ENCODE assay signal across 8 cellular contexts in the genomic region with DNA sequence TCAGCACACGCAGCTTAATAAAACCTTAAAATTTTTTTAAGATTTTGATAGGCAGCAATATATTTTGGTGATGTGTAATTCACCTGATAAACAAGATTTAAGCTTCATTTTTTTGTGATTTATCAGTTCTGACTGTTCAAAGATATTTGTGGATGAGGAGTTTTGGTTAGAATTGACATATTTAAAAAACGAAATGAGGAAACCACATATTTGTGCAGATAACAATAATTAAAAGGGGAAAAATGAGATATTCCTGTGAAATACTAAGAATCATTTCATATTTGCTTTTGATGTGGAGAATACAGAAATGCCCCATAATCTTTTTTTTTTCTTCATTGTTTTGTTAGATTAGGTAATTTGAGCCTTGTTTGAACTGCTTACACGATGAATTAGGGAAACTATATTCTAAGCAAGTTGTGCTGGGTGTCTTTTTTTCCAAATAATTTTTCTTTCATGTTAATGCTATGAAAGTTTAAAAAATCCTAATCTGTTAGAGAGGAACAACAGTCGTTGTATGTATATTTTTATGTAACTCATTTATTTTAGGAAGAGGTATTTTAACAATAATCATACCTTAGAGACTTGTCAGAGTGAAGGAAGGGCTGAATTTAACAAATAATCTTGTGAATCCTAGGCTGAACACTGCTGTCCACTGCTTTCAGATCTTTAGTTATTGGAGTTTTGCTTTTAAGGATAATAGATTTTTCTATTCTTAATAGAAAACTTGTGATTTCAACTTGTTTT. TPM values are rescaled to one million over a fixed set of nuclear protein-coding genes. Genes with fewer than 3 reads are reported as not detected.
DNase-seq lines count a peak whose midpoint lies in the region; ATAC-seq and TF ChIP-seq lines count a peak whose summit lies in the region.

No MANE protein-coding gene starts in this region.

- no peak for ATAC-seq in activated T-cell treated with anti-CD3 and anti-CD28 coated beads, Interleukin-2, amount 50 U/mL, for 72 hours (replicated peaks in 1 of 2)
- no peak for ATAC-seq in HG03439 (IDR thresholded peaks at IDR 0.05; ENCODE audit: unreplicated experiment)

- no peaks in the 10 kb centered on the region for H3K9me3 ChIP-seq in tibial nerve

- H3K27me3 Mint-ChIP-seq in activated T-cell treated with anti-CD3 and anti-CD28 coated beads, Interleukin-2, amount 50 U/mL, for 72 hours (ENCODE audit: low read depth): no peaks in the 10 kb centered on the region
- no peaks in the 10 kb centered on the region for H3K27me3 Mint-ChIP-seq in activated naive CD8-positive, alpha-beta T cell treated with anti-CD3 and anti-CD28 coated beads for 36 hours

- DNase-seq in activated T-cell treated with anti-CD3 and anti-CD28 coated beads, Interleukin-2, amount 50 U/mL, for 72 hours: no peak
- DNase-seq in activated T-cell treated with anti-CD3 and anti-CD28 coated beads for 4 hours (no peak), kidney epithelial cell (ENCODE audit: low read depth) (no peak), tibial nerve (ENCODE audit: low spot score in 2 of 2) (no peak), NCI-H2081 (lab: John Stamatoyannopoulos, UW) (no peak), NCI-H128 (lab: John Stamatoyannopoulos, UW; ENCODE audit: unreplicated experiment) (no peak)
- no peak for DNase-seq in activated naive CD8-positive, alpha-beta T cell treated with anti-CD3 and anti-CD28 coated beads for 36 hours

- TF ChIP-seq POLR2A in tibial nerve (IDR thresholded peaks at IDR 0.05): no peak

- H3K4me3 ChIP-seq in kidney epithelial cell (ENCODE audit: low read depth, low read length) (peak overlapping the region; percentile 53), tibial nerve (peak overlapping the region; percentile 17 to 95 (median 72))

- H3K27me3 ChIP-seq in kidney epithelial cell (ENCODE audit: control insufficient read depth, insufficient read depth, low read length): no peaks in the 10 kb centered on the region
- H3K27me3 ChIP-seq in tibial nerve: no peaks in the 10 kb centered on the region

- H3K36me3 ChIP-seq in kidney epithelial cell (ENCODE audit: control insufficient read depth, insufficient read depth, low read length) (no peaks in the 10 kb centered on the region), tibial nerve (no peaks in the 10 kb centered on the region)

- H3K27ac ChIP-seq in tibial nerve: peak overlapping the region; percentile 93 to 100 (median 98)

- peak overlapping the region; percentile 97 for H3K27ac Mint-ChIP-seq in activated T-cell treated with anti-CD3 and anti-CD28 coated beads, Interleukin-2, amount 50 U/mL, for 72 hours
- H3K27ac Mint-ChIP-seq in activated naive CD8-positive, alpha-beta T cell treated with anti-CD3 and anti-CD28 coated beads for 36 hours: peak overlapping the region; percentile 94

- no peak for TF ChIP-seq EP300 in tibial nerve (IDR thresholded peaks at IDR 0.05)

- TF ChIP-seq CTCF in kidney epithelial cell (IDR thresholded peaks at IDR 0.05; ENCODE audit: insufficient read depth, low read length, poor library complexity, severe bottlenecking) (no peak), tibial nerve (IDR thresholded peaks at IDR 0.05) (no peak)

- WGBS in tibial nerve, 2 donors: 17 to 18% methylated on average over 4 of the region's 4 CpGs

- H3K4me1 ChIP-seq in tibial nerve: peaks cover 0 to 54% (median 22%) of the 10 kb centered on the region in 4 donors

- H3K4me3 Mint-ChIP-seq in activated T-cell treated with anti-CD3 and anti-CD28 coated beads, Interleukin-2, amount 50 U/mL, for 72 hours: peak overlapping the region; percentile 86 to 89
- peak overlapping the region; percentile 90 for H3K4me3 Mint-ChIP-seq in activated naive CD8-positive, alpha-beta T cell treated with anti-CD3 and anti-CD28 coated beads for 36 hours

- H3K9me3 Mint-ChIP-seq in activated T-cell treated with anti-CD3 and anti-CD28 coated beads, Interleukin-2, amount 50 U/mL, for 72 hours: no peaks in the 10 kb centered on the region
- H3K9me3 Mint-ChIP-seq in activated naive CD8-positive, alpha-beta T cell treated with anti-CD3 and anti-CD28 coated beads for 36 hours: no peaks in the 10 kb centered on the region

- H3K4me1 Mint-ChIP-seq in activated T-cell treated with anti-CD3 and anti-CD28 coated beads, Interleukin-2, amount 50 U/mL, for 72 hours (ENCODE audit: low read depth): peaks cover 59% of the 10 kb centered on the region
- peaks cover 46% of the 10 kb centered on the region for H3K4me1 Mint-ChIP-seq in activated naive CD8-positive, alpha-beta T cell treated with anti-CD3 and anti-CD28 coated beads for 36 hours

- H3K36me3 Mint-ChIP-seq in activated T-cell treated with anti-CD3 and anti-CD28 coated beads, Interleukin-2, amount 50 U/mL, for 72 hours (ENCODE audit: insufficient read depth in 2 of 2): peaks cover 7 to 9% of the 10 kb centered on the region in 2 donors
- H3K36me3 Mint-ChIP-seq in activated naive CD8-positive, alpha-beta T cell treated with anti-CD3 and anti-CD28 coated beads for 36 hours: peaks cover 23% of the 10 kb centered on the region

RNA-seq across cellular contexts. Expression of a gene that starts 4.0 kb away (rescaled TPM):
- 10 to 100 TPM; 62.9 to 71.6 TPM for total RNA-seq in activated T-cell treated with anti-CD3 and anti-CD28 coated beads, Interleukin-2, amount 50 U/mL, for 72 hours
- 10 to 100 TPM; 40.6 to 41.5 TPM for total RNA-seq in activated naive CD8-positive, alpha-beta T cell treated with anti-CD3 and anti-CD28 coated beads for 36 hours
- 47.3 and 59.0 TPM in 2 replicates for total RNA-seq in kidney epithelial cell
- total RNA-seq in tibial nerve: 100 to 1,000 TPM in 3 of 4 donors, 10 to 100 TPM in 1; 91.5 to 123 (median 110) TPM
